Comparison of ENCODE assay signal across 21 cellular contexts in the genomic region with DNA sequence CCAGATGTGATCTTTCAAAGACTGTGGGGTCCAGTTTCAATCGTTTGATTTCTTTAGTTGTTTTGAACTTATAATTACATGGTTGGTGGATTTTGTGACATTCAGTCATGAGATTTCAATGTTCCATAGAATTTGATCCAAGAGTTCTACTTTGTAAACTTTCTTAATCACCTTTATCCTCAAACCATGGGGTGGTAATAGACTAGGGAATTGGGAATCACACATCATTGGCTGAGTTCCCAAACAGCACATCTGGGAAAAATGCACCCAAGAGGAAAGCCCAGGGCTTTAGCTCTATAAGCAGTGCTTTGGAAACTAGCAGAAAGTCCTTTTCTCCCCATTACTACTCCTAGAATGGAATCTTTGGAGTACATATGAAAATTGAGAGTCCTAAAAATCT.
DNase-seq lines count a peak whose midpoint lies in the region; ATAC-seq, FAIRE-seq and TF ChIP-seq lines count a peak whose summit lies in the region.
"Had no signal": no experiment of that assay in that cellular context is flagged by ENCODE, and none has a peak within 500 bp of the region (broad histone marks: within the 10 kb centered on the region; RNA-seq: fewer than 3 reads in every experiment).

No MANE protein-coding gene starts in this region.

- FAIRE-seq in keratinocyte (lab: Jason Lieb, UNC): peak; percentile 67
- FAIRE-seq: endometrium had no signal

- H3K27ac ChIP-seq in keratinocyte (ENCODE audit: control insufficient read depth, insufficient read depth, low read length): no peak overlapping the region
- H3K27ac ChIP-seq: neural progenitor cell, PC-9 had no signal

- H2AFZ ChIP-seq in keratinocyte (ENCODE audit: control insufficient read depth, low read length): no peak overlapping the region
- H2AFZ ChIP-seq: neural progenitor cell, PC-9 had no signal

- H3K4me1 Mint-ChIP-seq in T-helper 2 cell treated with Interferon-gamma antibody and Interleukin-4, amounts not matched to agents 5 μg/mL and 100 μg/mL, for 36 hours (ENCODE audit: low read depth): no peaks in the 10 kb centered on the region
- no peaks in the 10 kb centered on the region for H3K4me1 Mint-ChIP-seq in naive thymus-derived CD8-positive, alpha-beta T cell
- H3K4me1 Mint-ChIP-seq: neural progenitor cell had no signal

- POLR2A ChIA-PET in naive thymus-derived CD8-positive, alpha-beta T cell (lab: Charles Lee): no interaction called here

- no peak overlapping the region for H3K4me3 Mint-ChIP-seq in T-helper 2 cell treated with Interferon-gamma antibody and Interleukin-4, amounts not matched to agents 5 μg/mL and 100 μg/mL, for 36 hours
- no peak overlapping the region for H3K4me3 Mint-ChIP-seq in naive thymus-derived CD8-positive, alpha-beta T cell
- H3K4me3 Mint-ChIP-seq: activated naive CD4-positive, alpha-beta T cell treated with anti-CD3 and anti-CD28 coated beads for 36 hours; neural progenitor cell had no signal

- no peak overlapping the region for H3K9ac ChIP-seq in keratinocyte (ENCODE audit: control insufficient read depth, extremely low read depth, insufficient read depth, low read length)
- H3K9ac ChIP-seq: neural progenitor cell had no signal

- H3K4me3 ChIP-seq in cardiac fibroblast (replicated peaks in 1 of 2; ENCODE audit: low read depth in 2 of 2, low read length in 2 of 2): no peak overlapping the region
- no peak overlapping the region for H3K4me3 ChIP-seq in keratinocyte (ENCODE audit: control insufficient read depth in 2 of 3, extremely low read depth in 1 of 3, insufficient read depth in 2 of 3, low read depth in 1 of 3, low read length in 3 of 3)
- H3K4me3 ChIP-seq: coronary artery, neural progenitor cell, PC-9 had no signal

- peaks cover 3% of the 10 kb centered on the region for H3K27me3 Mint-ChIP-seq in T-helper 2 cell treated with Interferon-gamma antibody and Interleukin-4, amounts not matched to agents 5 μg/mL and 100 μg/mL, for 36 hours (ENCODE audit: low read depth)
- peaks cover 0 to 13% (median 5%) of the 10 kb centered on the region in 5 donors for H3K27me3 Mint-ChIP-seq in naive thymus-derived CD8-positive, alpha-beta T cell

- no peaks in the 10 kb centered on the region for H3K36me3 Mint-ChIP-seq in T-helper 2 cell treated with Interferon-gamma antibody and Interleukin-4, amounts not matched to agents 5 μg/mL and 100 μg/mL, for 36 hours (ENCODE audit: low read depth)
- no peaks in the 10 kb centered on the region for H3K36me3 Mint-ChIP-seq in naive thymus-derived CD8-positive, alpha-beta T cell
- H3K36me3 Mint-ChIP-seq: neural progenitor cell had no signal

- TF ChIP-seq CTCF in cardiac fibroblast (IDR thresholded peaks at IDR 0.05; ENCODE audit: low read depth, low read length) (no peak), keratinocyte (optimal IDR thresholded peaks at IDR 0.05 in 1 of 3, IDR thresholded peaks at IDR 0.05 in 1 of 3, conservative IDR thresholded peaks at IDR 0.05 in 1 of 3; ENCODE audit: extremely low read depth in 1 of 3, insufficient read depth in 2 of 3, low read length in 3 of 3) (no peak)

- H3K9me3 ChIP-seq in keratinocyte (ENCODE audit: control insufficient read depth, low read depth, low read length): no peaks in the 10 kb centered on the region

- dilution Hi-C loops in keratinocyte (cut with MboI; ENCODE audit: extremely low pct_ligation_motif_present, low sequenced_read_pairs): no loop called here

- H3K27ac Mint-ChIP-seq in T-helper 2 cell treated with Interferon-gamma antibody and Interleukin-4, amounts not matched to agents 5 μg/mL and 100 μg/mL, for 36 hours: no peak overlapping the region
- no peak overlapping the region for H3K27ac Mint-ChIP-seq in naive thymus-derived CD8-positive, alpha-beta T cell
- H3K27ac Mint-ChIP-seq: activated naive CD4-positive, alpha-beta T cell treated with anti-CD3 and anti-CD28 coated beads for 36 hours; neural progenitor cell had no signal

- H3K4me2 ChIP-seq in keratinocyte (ENCODE audit: control insufficient read depth, extremely low read depth, insufficient read depth, low read depth, low read length): no peak overlapping the region
- H3K4me2 ChIP-seq: neural progenitor cell, PC-9 had no signal

- H3K9me1 ChIP-seq in keratinocyte (ENCODE audit: control insufficient read depth, extremely low read depth, insufficient read depth, low read length): no peaks in the 10 kb centered on the region

- H4K20me1 ChIP-seq in keratinocyte (ENCODE audit: control insufficient read depth, extremely low read depth, insufficient read depth, low read length): no peaks in the 10 kb centered on the region

- no peaks in the 10 kb centered on the region for H3K36me3 ChIP-seq in keratinocyte (ENCODE audit: control insufficient read depth in 2 of 2, extremely low read depth in 1 of 2, insufficient read depth in 2 of 2, low read length in 2 of 2)
- H3K36me3 ChIP-seq: neural progenitor cell had no signal

- H3K79me2 ChIP-seq in keratinocyte (ENCODE audit: control insufficient read depth, insufficient read depth, low read length): no peaks in the 10 kb centered on the region

- ATAC-seq in GM21515 (IDR thresholded peaks at IDR 0.05; ENCODE audit: unreplicated experiment) (no peak), GM19328 (IDR thresholded peaks at IDR 0.05; ENCODE audit: unreplicated experiment) (no peak)
- ATAC-seq in naive thymus-derived CD8-positive, alpha-beta T cell: no peak
- ATAC-seq: left lobe of liver had no signal

- no peaks in the 10 kb centered on the region for H3K9me3 Mint-ChIP-seq in T-helper 2 cell treated with Interferon-gamma antibody and Interleukin-4, amounts not matched to agents 5 μg/mL and 100 μg/mL, for 36 hours
- H3K9me3 Mint-ChIP-seq in naive thymus-derived CD8-positive, alpha-beta T cell: peaks cover 0 to 4% (median 0%) of the 10 kb centered on the region in 9 donors
- H3K9me3 Mint-ChIP-seq: activated naive CD4-positive, alpha-beta T cell treated with anti-CD3 and anti-CD28 coated beads for 36 hours; neural progenitor cell had no signal

- DNase-seq in AG20443 (ENCODE audit: low spot score) (peak; percentile 14), M059J (ENCODE audit: low read depth) (peak; percentile 7), cardiac fibroblast (ENCODE audit: low read depth in 2 of 2) (peak; percentile 53 to 83), keratinocyte (ENCODE audit: low read depth, low spot score) (no peak)
- no peak for DNase-seq in T-helper 2 cell treated with Interferon-gamma antibody and Interleukin-4, amounts not matched to agents 5 μg/mL and 100 μg/mL, for 36 hours (ENCODE audit: low spot score)
- DNase-seq in naive thymus-derived CD8-positive, alpha-beta T cell: no peak
- DNase-seq: activated CD4-positive, alpha-beta T cell treated with anti-CD3 and anti-CD28 coated beads, Interleukin-2, amount 50 U/mL, for 48 hours; activated naive CD4-positive, alpha-beta T cell treated with anti-CD3 and anti-CD28 coated beads for 36 hours; activated T-cell treated with anti-CD3 and anti-CD28 coated beads for 4 hours; aorta; DND-41; NCI-H1436 treated with DMSO at 0.1 percent for 48 hours; PC-9; stimulated activated CD8-positive, alpha-beta memory T cell treated with anti-CD3 and anti-CD28 coated beads, Interleukin-4, amount 100 ng/mL, for 48 hours; T-helper 2 cell had no signal

- H3K27me3 ChIP-seq in keratinocyte (ENCODE audit: control insufficient read depth, extremely low read depth, insufficient read depth, low read length): no peaks in the 10 kb centered on the region
- H3K27me3 ChIP-seq: neural progenitor cell had no signal

- peaks cover 9% of the 10 kb centered on the region for H3K4me1 ChIP-seq in keratinocyte (ENCODE audit: control insufficient read depth, extremely low read depth, insufficient read depth, low read length)
- H3K4me1 ChIP-seq: neural progenitor cell had no signal

Comparison
In these comparisons a context has a peak if more than half of its experiments do, and no peak if none do; other contexts are left out.
1. DNase-seq: peak in AG20443 (single experiment), M059J (single experiment) and cardiac fibroblast (2 of 2); none in keratinocyte (single experiment), T-helper 2 cell treated with Interferon-gamma antibody and Interleukin-4, amounts not matched to agents 5 μg/mL and 100 μg/mL, for 36 hours (single experiment) and naive thymus-derived CD8-positive, alpha-beta T cell (0 of 10).